1 cellular context compared by ENCODE assay signal in the genomic region with DNA sequence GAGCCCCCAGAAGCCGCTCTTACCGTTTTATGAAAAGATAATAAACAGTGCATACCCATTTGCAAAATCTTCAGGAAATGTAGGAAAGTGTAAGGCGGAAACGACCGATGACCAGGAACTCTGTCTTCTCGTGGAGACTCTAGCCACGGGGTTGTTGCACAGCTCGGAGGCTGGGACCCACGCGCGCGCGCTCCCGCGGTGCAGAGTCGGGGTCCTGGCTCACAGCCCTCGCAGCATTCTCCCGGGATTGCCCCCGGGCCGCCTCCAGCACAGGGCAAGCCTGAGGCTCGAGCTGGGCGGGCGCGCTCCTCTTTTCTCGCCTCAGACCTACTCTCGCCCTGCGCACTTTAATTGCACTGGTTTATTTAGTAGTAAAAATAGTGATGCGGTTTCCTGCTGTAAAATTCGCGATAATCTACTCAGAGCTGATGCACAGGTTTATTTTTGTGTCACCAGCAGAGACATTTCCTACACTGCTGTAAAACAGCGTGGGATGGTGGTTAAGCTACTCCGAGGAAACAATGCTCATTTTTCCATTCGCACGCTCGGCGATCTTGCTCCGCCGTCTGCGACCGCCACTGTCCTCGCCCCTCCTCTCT.
A peak's percentile ranks its signal among the peaks of the same experiment; 100 is the strongest.
TF ChIP-seq lines count a peak whose summit lies in the region.

No MANE protein-coding gene starts in this region.

TF ChIP-seq in endothelial cell of umbilical vein, 7 proteins besides CTCF, POLR2A, EP300 and RAD21:
- no peak for TF ChIP-seq GATA2 (IDR thresholded peaks at IDR 0.05; ENCODE audit: insufficient read depth, insufficient read length, low read depth, low read length)
- no peak for TF ChIP-seq EZH2 (IDR thresholded peaks at IDR 0.05; ENCODE audit: borderline replicate concordance, low read depth, low read length, severe bottlenecking)
- TF ChIP-seq, protein P1, sequence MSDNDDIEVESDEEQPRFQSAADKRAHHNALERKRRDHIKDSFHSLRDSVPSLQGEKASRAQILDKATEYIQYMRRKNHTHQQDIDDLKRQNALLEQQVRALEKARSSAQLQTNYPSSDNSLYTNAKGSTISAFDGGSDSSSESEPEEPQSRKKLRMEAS (IDR thresholded peaks at IDR 0.05; ENCODE audit: insufficient read depth, insufficient read length): no peak
- no peak for TF ChIP-seq FOS (IDR thresholded peaks at IDR 0.05; ENCODE audit: borderline replicate concordance, insufficient read depth, low read length)
- TF ChIP-seq MYC (IDR thresholded peaks at IDR 0.05; ENCODE audit: low read depth, low read length): no peak
- peak; percentile 9 for TF ChIP-seq POLR2AphosphoS5 (IDR thresholded peaks at IDR 0.05; ENCODE audit: insufficient read depth, low read depth, low read length)
- no peak for TF ChIP-seq JUN (IDR thresholded peaks at IDR 0.05; ENCODE audit: borderline replicate concordance, insufficient read depth, insufficient read length, low read depth)
